Comparison of ENCODE assay signal across 22 cellular contexts in genomic region chr3:176068750-176069149, GRCh38.
DNase-seq lines count a peak whose midpoint lies in the region; ATAC-seq, FAIRE-seq and TF ChIP-seq lines count a peak whose summit lies in the region.
"Had no signal": no experiment of that assay in that cellular context is flagged by ENCODE, and none has a peak within 500 bp of the region (broad histone marks: within the 10 kb centered on the region; RNA-seq: fewer than 3 reads in every experiment).

No MANE protein-coding gene starts in this region.

- H2BK15ac ChIP-seq in H1 (ENCODE audit: low read length) = no peak overlapping the region

- H4K91ac ChIP-seq in H1 (replicated peaks; ENCODE audit: insufficient read length, low read length) = no peak overlapping the region

- no peaks in the 10 kb centered on the region for H3K36me3 ChIP-seq in H1 (ENCODE audit: control insufficient read depth in 2 of 4, insufficient read depth in 4 of 4, low read length in 3 of 4)
- H3K36me3 ChIP-seq: BE2C; BLaER1 treated with 17β-estradiol and CSF1 and Interleukin-3, amounts not matched to agents 10 nM and 100 nM; HAP-1 had no signal

- H3K4me1 Mint-ChIP-seq in stimulated activated memory B cell treated with anti-CD40 and anti-IgM and Interleukin-4, amounts not matched to agents 10 μg/mL and 1 μg/mL and 100 μg/mL, for 72 hours = no peaks in the 10 kb centered on the region
- H3K4me1 Mint-ChIP-seq: CD4-positive, alpha-beta memory T cell had no signal

- H3K27ac Mint-ChIP-seq in stimulated activated memory B cell treated with anti-CD40 and anti-IgM and Interleukin-4, amounts not matched to agents 10 μg/mL and 1 μg/mL and 100 μg/mL, for 72 hours = no peak overlapping the region
- H3K27ac Mint-ChIP-seq: CD4-positive, alpha-beta memory T cell; HFFc6 had no signal

- no peaks in the 10 kb centered on the region for H3K79me2 ChIP-seq in H1 (ENCODE audit: control insufficient read depth in 1 of 2, insufficient read depth in 2 of 2, low read length in 2 of 2)

- TF ChIP-seq CTCF in C4-2B (conservative IDR thresholded peaks at IDR 0.05) (no peak), H1 (IDR thresholded peaks at IDR 0.05; ENCODE audit: control extremely low read depth in 1 of 3, insufficient read depth in 1 of 3, low read depth in 1 of 3, low read length in 3 of 3) (no peak)

- H3K23ac ChIP-seq in H1 (ENCODE audit: insufficient read length) = no peak overlapping the region

- H3K9me3 Mint-ChIP-seq in stimulated activated memory B cell treated with anti-CD40 and anti-IgM and Interleukin-4, amounts not matched to agents 10 μg/mL and 1 μg/mL and 100 μg/mL, for 72 hours = no peaks in the 10 kb centered on the region

- 77% methylated on average over 6 of the region's 6 CpGs; no CpG with 5 or more reads in 1 of the 2 experiments for WGBS in H1 (ENCODE audit: extremely low coverage in 1 of 2, insufficient coverage in 1 of 2, insufficient read length in 1 of 2, insufficient replicate concordance in 2 of 2, low coverage in 1 of 2, low lambda C conversion rate in 2 of 2, missing lambda C conversion rate in 1 of 2), 2 experiments

- ATAC-seq in stimulated activated memory B cell treated with anti-CD40 and anti-IgM and Interleukin-4, amounts not matched to agents 10 μg/mL and 1 μg/mL and 100 μg/mL, for 72 hours = peak; percentile 8
- ATAC-seq in HG03442 (IDR thresholded peaks at IDR 0.05; ENCODE audit: unreplicated experiment) (no peak), HG02885 (IDR thresholded peaks at IDR 0.05; ENCODE audit: poor library complexity, unreplicated experiment) (no peak)
- ATAC-seq: A549 had no signal

- H4K8ac ChIP-seq in H1 (ENCODE audit: extremely low read depth, insufficient read depth, low read length) = peak overlapping the region; percentile 53; the same call in 1 of the 2 replicates

- H3K79me1 ChIP-seq in H1 (ENCODE audit: low read depth, low read length) = no peaks in the 10 kb centered on the region

- no peak overlapping the region for H2AFZ ChIP-seq in H1 (ENCODE audit: low read length)
- H2AFZ ChIP-seq: GM23248 had no signal

- no peaks in the 10 kb centered on the region for H3K27me3 ChIP-seq in H1 (replicated peaks in 1 of 4; ENCODE audit: control insufficient read depth in 3 of 4, extremely low read depth in 1 of 4, insufficient read depth in 3 of 4, low read length in 3 of 4)
- H3K27me3 ChIP-seq: BE2C; BLaER1 treated with 17β-estradiol and CSF1 and Interleukin-3, amounts not matched to agents 10 nM and 100 nM had no signal

- no peak overlapping the region for H3K4me3 Mint-ChIP-seq in stimulated activated memory B cell treated with anti-CD40 and anti-IgM and Interleukin-4, amounts not matched to agents 10 μg/mL and 1 μg/mL and 100 μg/mL, for 72 hours
- H3K4me3 Mint-ChIP-seq: CD4-positive, alpha-beta memory T cell; HFFc6 had no signal

- no peak overlapping the region for H4K5ac ChIP-seq in H1 (ENCODE audit: insufficient read length, low read depth, low read length)

- no peak overlapping the region for H3K4me2 ChIP-seq in H1 (ENCODE audit: insufficient read depth in 1 of 2, low read depth in 2 of 2, low read length in 2 of 2)
- H3K4me2 ChIP-seq: A549; BLaER1 treated with 17β-estradiol and CSF1 and Interleukin-3, amounts not matched to agents 10 nM and 100 nM had no signal

- no peak overlapping the region for H2BK20ac ChIP-seq in H1 (ENCODE audit: low read length)

- H3K4me1 ChIP-seq in H1 (replicated peaks in 1 of 4; ENCODE audit: control insufficient read depth in 3 of 4, insufficient read depth in 4 of 4, low read length in 3 of 4) = no peaks in the 10 kb centered on the region
- H3K4me1 ChIP-seq: A549; BE2C; BLaER1 treated with 17β-estradiol and CSF1 and Interleukin-3, amounts not matched to agents 10 nM and 100 nM; HAP-1 had no signal

- no peak overlapping the region for H3K4ac ChIP-seq in H1 (replicated peaks; ENCODE audit: insufficient read length, low read depth, low read length)

- no peak overlapping the region for H3K14ac ChIP-seq in H1 (ENCODE audit: insufficient read length)

- no peak overlapping the region for H2AK5ac ChIP-seq in H1 (ENCODE audit: low read depth, low read length)

- no peak overlapping the region for H3K4me3 ChIP-seq in H1 (ENCODE audit: extremely low read depth in 1 of 4, insufficient read depth in 2 of 4, low read depth in 3 of 4, low read length in 4 of 4)
- H3K4me3 ChIP-seq: A549; BLaER1 treated with 17β-estradiol and CSF1 and Interleukin-3, amounts not matched to agents 10 nM and 100 nM; GM23248; HAP-1 had no signal

- H3K23me2 ChIP-seq in H1 (ENCODE audit: low read depth, low read length) = no peaks in the 10 kb centered on the region

- no peak overlapping the region for H2BK5ac ChIP-seq in H1 (ENCODE audit: low read depth, low read length)

- no peak overlapping the region for H3K9ac ChIP-seq in H1 (replicated peaks in 1 of 4; ENCODE audit: extremely low read depth in 1 of 4, low read depth in 3 of 4, low read length in 3 of 4)
- H3K9ac ChIP-seq: BLaER1 treated with 17β-estradiol and CSF1 and Interleukin-3, amounts not matched to agents 10 nM and 100 nM; GM23248 had no signal

- H3K18ac ChIP-seq in H1 (ENCODE audit: extremely low read depth, low read length) = no peak overlapping the region

- POLR2A ChIA-PET in H1 (lab: Charles Lee; ENCODE audit: partially characterized antibody) = no interaction called here

- no peak overlapping the region for H2BK12ac ChIP-seq in H1 (ENCODE audit: low read depth, low read length)

- H3K27ac ChIP-seq in C4-2B (peak overlapping the region; percentile 8; the same call in 1 of the 2 replicates), H1 (ENCODE audit: low read depth, low read length) (no peak overlapping the region)
- H3K27ac ChIP-seq: A549; BLaER1 treated with 17β-estradiol and CSF1 and Interleukin-3, amounts not matched to agents 10 nM and 100 nM; GM23248 had no signal

- FAIRE-seq in H1 (lab: Jason Lieb, UNC) = no peak
- FAIRE-seq: A549, GM12892, GM19239, H54 had no signal

- CTCF ChIA-PET in H1 (lab: Charles Lee; ENCODE audit: partially characterized antibody) = no interaction called here

- no peak for TF ChIP-seq POLR2A in H1 (IDR thresholded peaks at IDR 0.05; ENCODE audit: control extremely low read depth in 1 of 2, low read depth in 2 of 2, low read length in 2 of 2)

- DNase-seq in H1 (ENCODE audit: low read depth in 1 of 2, low spot score in 2 of 2) = no peak
- DNase-seq in stimulated activated CD4-positive, alpha-beta T cell treated with anti-CD3 and anti-CD28 coated beads, Interleukin-2, amount 100 ng/mL, for 48 hours = no peak
- DNase-seq: 8988T; ACHN; AML-193; BE2C; CD4-positive, alpha-beta memory T cell; COR-L47; DMS153; DND-41; GM23248; HFFc6 had no signal

- H3K9me3 ChIP-seq in H1 (ENCODE audit: insufficient read depth in 2 of 2, low read depth in 1 of 2, low read length in 1 of 2) = no peaks in the 10 kb centered on the region
- H3K9me3 ChIP-seq: A549; BE2C; BLaER1 treated with 17β-estradiol and CSF1 and Interleukin-3, amounts not matched to agents 10 nM and 100 nM; HAP-1 had no signal

- no peak for TF ChIP-seq EP300 in H1 (IDR thresholded peaks at IDR 0.05; ENCODE audit: borderline replicate concordance in 1 of 2, low read depth in 2 of 2, low read length in 2 of 2)

- no peaks in the 10 kb centered on the region for H3K36me3 Mint-ChIP-seq in stimulated activated memory B cell treated with anti-CD40 and anti-IgM and Interleukin-4, amounts not matched to agents 10 μg/mL and 1 μg/mL and 100 μg/mL, for 72 hours
- H3K36me3 Mint-ChIP-seq: CD4-positive, alpha-beta memory T cell had no signal

- no peak overlapping the region for H2BK120ac ChIP-seq in H1 (replicated peaks; ENCODE audit: low read depth, low read length)

- H3K56ac ChIP-seq in H1 (replicated peaks; ENCODE audit: insufficient read length, low read depth, low read length) = no peak overlapping the region

- no peaks in the 10 kb centered on the region for H3K27me3 Mint-ChIP-seq in stimulated activated memory B cell treated with anti-CD40 and anti-IgM and Interleukin-4, amounts not matched to agents 10 μg/mL and 1 μg/mL and 100 μg/mL, for 72 hours
- H3K27me3 Mint-ChIP-seq: CD4-positive, alpha-beta memory T cell had no signal

- no peak for TF ChIP-seq RAD21 in H1 (IDR thresholded peaks at IDR 0.05 in 1 of 2, conservative IDR thresholded peaks at IDR 0.05 in 1 of 2; ENCODE audit: low read depth in 2 of 2, low read length in 2 of 2)

- no peaks in the 10 kb centered on the region for H4K20me1 ChIP-seq in H1 (replicated peaks in 1 of 2; ENCODE audit: control insufficient read depth in 1 of 2, insufficient read depth in 2 of 2, low read length in 2 of 2)
- H4K20me1 ChIP-seq: BLaER1 treated with 17β-estradiol and CSF1 and Interleukin-3, amounts not matched to agents 10 nM and 100 nM had no signal

TF ChIP-seq in H1, 55 proteins besides CTCF, POLR2A, EP300 and RAD21:
- no peak for TF ChIP-seq SIN3A (conservative IDR thresholded peaks at IDR 0.05 in 1 of 2, IDR thresholded peaks at IDR 0.05 in 1 of 2; ENCODE audit: low read depth in 1 of 2, low read length in 2 of 2)
- TF ChIP-seq TAF1 (IDR thresholded peaks at IDR 0.05; ENCODE audit: low read depth, low read length) = no peak
- TF ChIP-seq NANOG (IDR thresholded peaks at IDR 0.05; ENCODE audit: insufficient read depth, low read depth, low read length, poor library complexity, severe bottlenecking) = no peak
- no peak for TF ChIP-seq KDM4A (IDR thresholded peaks at IDR 0.05; ENCODE audit: low read depth, low read length, severe bottlenecking)
- TF ChIP-seq CHD1 (IDR thresholded peaks at IDR 0.05; ENCODE audit: low read depth, low read length) = no peak
- no peak for TF ChIP-seq TCF12 (IDR thresholded peaks at IDR 0.05; ENCODE audit: low read depth, low read length)
- TF ChIP-seq CBX5 (IDR thresholded peaks at IDR 0.05; ENCODE audit: low read depth, low read length) = no peak
- TF ChIP-seq USF2 (IDR thresholded peaks at IDR 0.05; ENCODE audit: low read length) = no peak
- TF ChIP-seq MAFK (IDR thresholded peaks at IDR 0.05; ENCODE audit: low read depth, low read length) = no peak
- TF ChIP-seq CREB1 (IDR thresholded peaks at IDR 0.05) = no peak
